9 cellular contexts compared by ENCODE assay signal in genomic region chr19:4267101-4267900, GRCh38. TPM values are rescaled to one million over a fixed set of nuclear protein-coding genes. Genes with fewer than 3 reads are reported as not detected.
DNase-seq lines count a peak whose midpoint lies in the region; ATAC-seq lines count a peak whose summit lies in the region.
"Had no signal": no experiment of that assay in that cellular context is flagged by ENCODE, and none has a peak within 500 bp of the region (broad histone marks: within the 10 kb centered on the region; RNA-seq: fewer than 3 reads in every experiment).

No MANE protein-coding gene starts in this region.

- DNase-seq in D341Med (ENCODE audit: low spot score): peak; percentile 86
- peak; percentile 86 for DNase-seq in Karpas-422
- DNase-seq in T-helper 2 cell: peak in 4 of 5 experiments; percentile 38 to 73 (median 50)
- peak; percentile 44 for DNase-seq in amniotic epithelial cell (ENCODE audit: low read depth)
- DNase-seq in iPS DF 6.9 (ENCODE audit: low read depth, low spot score): peak; percentile 88
- peak; percentile 58 for DNase-seq in stimulated activated CD4-positive, alpha-beta T cell treated with anti-CD3 and anti-CD28 coated beads, Interleukin-1b, Interleukin-23, amount 100 ng/mL, for 48 hours

- H3K4me3 ChIP-seq in Karpas-422 (ENCODE audit: low read length) (no peak overlapping the region), iPS DF 6.9 (ENCODE audit: low read length) (no peak overlapping the region)

- no peaks in the 10 kb centered on the region for H3K9me2 ChIP-seq in Karpas-422 (replicated peaks; ENCODE audit: insufficient read depth, low read length)

- no peak overlapping the region for H2AFZ ChIP-seq in Karpas-422 (ENCODE audit: low read length)

- H3K27ac ChIP-seq in Karpas-422 (ENCODE audit: low read length) (no peak overlapping the region), iPS DF 6.9 (ENCODE audit: low read length) (no peak overlapping the region)

- H3K4me1 ChIP-seq in Karpas-422 (ENCODE audit: low read length): no peaks in the 10 kb centered on the region
- H3K4me1 ChIP-seq in iPS DF 6.9 (ENCODE audit: control insufficient read depth, insufficient read depth, low read length): no peaks in the 10 kb centered on the region; the same call in 1 of the 2 replicates

- H3K9me3 ChIP-seq in Karpas-422 (ENCODE audit: low read length) (no peaks in the 10 kb centered on the region), iPS DF 6.9 (ENCODE audit: control insufficient read depth, insufficient read depth, low read length) (no peaks in the 10 kb centered on the region)

- no peaks in the 10 kb centered on the region for H4K20me1 ChIP-seq in Karpas-422 (ENCODE audit: insufficient read depth, low read depth, low read length)

- no peak overlapping the region for H3K4me2 ChIP-seq in Karpas-422 (ENCODE audit: low read depth, low read length, poor library complexity, severe bottlenecking)

- H3K9ac ChIP-seq in Karpas-422 (ENCODE audit: low read length): no peak overlapping the region

- no peaks in the 10 kb centered on the region for H3K27me3 ChIP-seq in Karpas-422 (ENCODE audit: low read length)
- no peaks in the 10 kb centered on the region for H3K27me3 ChIP-seq in iPS DF 6.9 (ENCODE audit: control insufficient read depth, insufficient read depth, low read length)

- no CpG with 5 or more reads among the region's 21 CpGs for WGBS in iPS DF 6.9 (ENCODE audit: insufficient coverage, insufficient read length)

- H3K36me3 ChIP-seq in Karpas-422 (ENCODE audit: insufficient read depth, low read length): no peaks in the 10 kb centered on the region
- peaks cover 14% of the 10 kb centered on the region for H3K36me3 ChIP-seq in iPS DF 6.9 (ENCODE audit: control insufficient read depth, insufficient read depth, low read length)

- no peaks in the 10 kb centered on the region for H3K79me2 ChIP-seq in Karpas-422 (ENCODE audit: low read length)

- ATAC-seq in HG02884 (IDR thresholded peaks at IDR 0.05; ENCODE audit: unreplicated experiment) (no peak), HG03520 (IDR thresholded peaks at IDR 0.05; ENCODE audit: unreplicated experiment) (no peak)

RNA-seq across cellular contexts. Expression of gene SHD, which starts 11.8 kb away (rescaled TPM):
- total RNA-seq in Karpas-422 (2014; rRNA removed; shearing (Covaris generic); ENCODE audit: low replicate concordance): 0.61 TPM in 1 of 2 replicates, not detected in the other
- total RNA-seq: T-helper 2 cell treated with Interferon-gamma antibody and Interleukin-4, amounts not matched to agents 100 ng/mL and 5 ng/mL, for 36 hours had no signal

RNA-seq across cellular contexts. Expression of gene YJU2, which starts 20.4 kb away (rescaled TPM):
- total RNA-seq in Karpas-422 (2014; rRNA removed; shearing (Covaris generic); ENCODE audit: low replicate concordance): 5.6 and 16.7 TPM in 2 replicates

RNA-seq across cellular contexts. Expression of gene TMIGD2, which starts 34.9 kb away (rescaled TPM):
- total RNA-seq in Karpas-422 (2014; rRNA removed; shearing (Covaris generic); ENCODE audit: low replicate concordance): not detected in 2 replicates

RNA-seq across cellular contexts. Expression of gene FSD1, which starts 37.1 kb away (rescaled TPM):
- total RNA-seq in Karpas-422 (2014; rRNA removed; shearing (Covaris generic); ENCODE audit: low replicate concordance): not detected in 2 replicates

RNA-seq across cellular contexts. Expression of gene EBI3, which starts 38.0 kb away (rescaled TPM):
- not detected in 2 replicates for total RNA-seq in Karpas-422 (2014; rRNA removed; shearing (Covaris generic); ENCODE audit: low replicate concordance)
